Comparison of ENCODE assay signal across 18 cellular contexts in the genomic region with DNA sequence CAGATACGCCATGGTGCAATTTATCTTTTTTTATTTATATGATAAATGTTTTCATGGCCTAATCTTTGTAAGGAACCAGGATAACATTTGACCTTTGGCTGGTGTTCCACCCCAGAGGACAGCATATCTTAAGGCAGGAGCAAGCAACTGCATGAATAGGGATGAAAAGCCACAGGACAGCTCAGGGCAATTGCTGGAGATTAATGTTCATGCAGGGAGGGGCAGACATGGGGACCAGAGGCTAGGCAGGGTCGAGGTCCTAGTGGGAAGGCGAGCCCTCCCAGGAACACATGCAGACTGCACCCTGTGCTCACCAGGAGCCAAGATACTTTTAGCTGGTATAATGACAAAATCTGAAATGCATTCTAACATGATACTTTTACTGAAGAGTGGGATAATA.
DNase-seq lines count a peak whose midpoint lies in the region; ATAC-seq and TF ChIP-seq lines count a peak whose summit lies in the region.
"Had no signal": no experiment of that assay in that cellular context is flagged by ENCODE, and none has a peak within 500 bp of the region (broad histone marks: within the 10 kb centered on the region; RNA-seq: fewer than 3 reads in every experiment).

No MANE protein-coding gene starts in this region.

- H3K4me1 ChIP-seq in DND-41 (ENCODE audit: insufficient read depth, low read length), result peaks cover 17% of the 10 kb centered on the region
- peaks cover 20% of the 10 kb centered on the region for H3K4me1 ChIP-seq in iPS-20b (ENCODE audit: insufficient read depth, low read length)
- peaks cover 13% of the 10 kb centered on the region for H3K4me1 ChIP-seq in neural progenitor cell
- no peaks in the 10 kb centered on the region for H3K4me1 ChIP-seq in A673 (ENCODE audit: insufficient read depth, low read length, poor library complexity, severe bottlenecking)
- H3K4me1 ChIP-seq: BE2C had no signal

- H3K36me3 Mint-ChIP-seq in neural progenitor cell, result peaks cover 2% of the 10 kb centered on the region
- H3K36me3 Mint-ChIP-seq: CD4-positive, alpha-beta memory T cell had no signal

- H3K36me3 ChIP-seq in DND-41 (ENCODE audit: insufficient read depth, low read length), result no peaks in the 10 kb centered on the region
- no peaks in the 10 kb centered on the region for H3K36me3 ChIP-seq in iPS-20b (ENCODE audit: insufficient read depth, low read depth, low read length)
- no peaks in the 10 kb centered on the region for H3K36me3 ChIP-seq in neural progenitor cell
- H3K36me3 ChIP-seq in A673 (ENCODE audit: insufficient read depth, low read length, poor library complexity, severe bottlenecking), result no peaks in the 10 kb centered on the region
- H3K36me3 ChIP-seq: BE2C had no signal

- H3K27ac ChIP-seq in DND-41 (ENCODE audit: low read length) (no peak overlapping the region), iPS-20b (ENCODE audit: low read length) (no peak overlapping the region), neural progenitor cell (no peak overlapping the region), A673 (ENCODE audit: low read depth, low read length, poor library complexity, severe bottlenecking) (no peak overlapping the region)
- H3K27ac ChIP-seq: KMS-11 had no signal

- H2AFZ ChIP-seq in DND-41 (ENCODE audit: low read depth, low read length) (no peak overlapping the region), neural progenitor cell (replicated peaks) (no peak overlapping the region)

- CTCF ChIA-PET in A673 (lab: Charles Lee), result interaction anchor here (2.0 kb wide), 1 partner anchor 19 kb away, joined by 6 read pairs; no protein-coding TSS in a partner anchor

- H3K4me3 Mint-ChIP-seq in neural progenitor cell, result peak overlapping the region; percentile 22
- H3K4me3 Mint-ChIP-seq: CD4-positive, alpha-beta memory T cell had no signal

- TF ChIP-seq CTCF in DND-41 (IDR thresholded peaks at IDR 0.05; ENCODE audit: borderline replicate concordance, extremely low read depth, low read length, poor library complexity, severe bottlenecking), result no peak
- no peak for TF ChIP-seq CTCF in neural progenitor cell (IDR thresholded peaks at IDR 0.05)
- no peak for TF ChIP-seq CTCF in A673 (conservative IDR thresholded peaks at IDR 0.05; ENCODE audit: low read depth, low read length)

- H4K20me1 ChIP-seq in DND-41 (ENCODE audit: insufficient read depth, low read length) (no peaks in the 10 kb centered on the region), neural progenitor cell (ENCODE audit: low read depth) (no peaks in the 10 kb centered on the region)

- H3K27me3 ChIP-seq in DND-41 (ENCODE audit: insufficient read depth, low read length, poor library complexity) (peaks cover 13% of the 10 kb centered on the region), iPS-20b (ENCODE audit: insufficient read depth, low read length) (no peaks in the 10 kb centered on the region), neural progenitor cell (no peaks in the 10 kb centered on the region), A673 (replicated peaks; ENCODE audit: insufficient read depth, low read depth, low read length, poor library complexity) (no peaks in the 10 kb centered on the region)
- H3K27me3 ChIP-seq: BE2C had no signal

- POLR2A ChIA-PET in A673 (lab: Charles Lee; ENCODE audit: low non-redundant PET), result interaction anchor here (0.9 kb wide), 1 partner anchor 130 kb away, joined by 6 read pairs; no protein-coding TSS in a partner anchor

- H3K4me3 ChIP-seq in DND-41 (ENCODE audit: low read depth in 1 of 2, low read length in 2 of 2) (no peak overlapping the region), iPS-20b (ENCODE audit: low read length) (peak overlapping the region; percentile 19), neural progenitor cell (no peak overlapping the region), A673 (ENCODE audit: low read depth, low read length, poor library complexity, severe bottlenecking) (no peak overlapping the region)
- H3K4me3 ChIP-seq: GM12878 had no signal

- intact Hi-C loops in A673 (cut with micrococcal nuclease; ENCODE audit: unreplicated experiment), result no loop called here

- BruUV-seq in A673 (replicated peaks; lab: Mats Ljungman, UMichigan), result no TSS peak

- H3K27ac Mint-ChIP-seq in neural progenitor cell, result peak overlapping the region; percentile 77

- peaks cover 40% of the 10 kb centered on the region for H3K4me1 Mint-ChIP-seq in neural progenitor cell

- H3K79me2 ChIP-seq in DND-41 (ENCODE audit: insufficient read depth, low read length), result no peaks in the 10 kb centered on the region
- no peaks in the 10 kb centered on the region for H3K79me2 ChIP-seq in neural progenitor cell (ENCODE audit: low read depth)

- H3K9me3 ChIP-seq in DND-41 (ENCODE audit: insufficient read depth, low read length, severe bottlenecking) (no peaks in the 10 kb centered on the region), iPS-20b (ENCODE audit: insufficient read depth, low read depth, low read length) (no peaks in the 10 kb centered on the region), neural progenitor cell (ENCODE audit: low read depth) (no peaks in the 10 kb centered on the region), A673 (ENCODE audit: low read depth, low read length, poor library complexity, severe bottlenecking) (no peaks in the 10 kb centered on the region)
- H3K9me3 ChIP-seq: BE2C had no signal

- ATAC-seq in DND-41 (ENCODE audit: insufficient read depth, low read depth), result no peak

- no peak overlapping the region for H3K9ac ChIP-seq in DND-41 (ENCODE audit: low read depth, low read length)
- H3K9ac ChIP-seq in iPS-20b (ENCODE audit: low read depth, low read length), result no peak overlapping the region
- no peak overlapping the region for H3K9ac ChIP-seq in neural progenitor cell
- H3K9ac ChIP-seq: KMS-11 had no signal

- peaks cover 2% of the 10 kb centered on the region for H3K9me3 Mint-ChIP-seq in neural progenitor cell

- H3K4me2 ChIP-seq in DND-41 (ENCODE audit: insufficient read depth, low read length) (peak overlapping the region; percentile 30; the same call in 1 of the 2 replicates), neural progenitor cell (peak overlapping the region; percentile 24)
- H3K4me2 ChIP-seq: KMS-11 had no signal

- no peaks in the 10 kb centered on the region for H3K27me3 Mint-ChIP-seq in neural progenitor cell (ENCODE audit: insufficient read depth, low read depth)

- no peaks in the 10 kb centered on the region for H3F3A ChIP-seq in neural progenitor cell (ENCODE audit: low read depth)

- no peak for DNase-seq in DND-41
- DNase-seq in NCI-H82 (lab: John Stamatoyannopoulos, UW), result peak; percentile 49
- DNase-seq in neural progenitor cell (ENCODE audit: low spot score), result no peak
- no peak for DNase-seq in A673 (ENCODE audit: low spot score)
- no peak for DNase-seq in activated CD4-positive, alpha-beta T cell treated with anti-CD3 and anti-CD28 coated beads, Interleukin-2, amount 50 U/mL, for 4 hours
- no peak for DNase-seq in T-helper 2 cell
- no peak for DNase-seq in NCI-H2227 (lab: John Stamatoyannopoulos, UW; ENCODE audit: unreplicated experiment)
- DNase-seq: BE2C; DMS153; NCI-H1436; NCI-H2029; NCI-H446; NCI-H69; NK-92 treated with Interleukin-12 subunit alpha and Interleukin-12 subunit beta, amount 100 ng/mL, for 24 hours had no signal
